ENCODE assay signal across 21 cellular contexts in genomic region chr3:111713833-111714232, GRCh38. TPM values are rescaled to one million over a fixed set of nuclear protein-coding genes. Genes with fewer than 3 reads are reported as not detected.
A peak's percentile ranks its signal among the peaks of the same experiment; 100 is the strongest.
DNase-seq lines count a peak whose midpoint lies in the region; ATAC-seq and TF ChIP-seq lines count a peak whose summit lies in the region.
"Had no signal": no experiment of that assay in that cellular context is flagged by ENCODE, and none has a peak within 500 bp of the region (broad histone marks: within the 10 kb centered on the region; RNA-seq: fewer than 3 reads in every experiment).

No MANE protein-coding gene starts in this region.

- TF ChIP-seq EP300 in esophagus muscularis mucosa (IDR thresholded peaks at IDR 0.05) = no peak

- TF ChIP-seq CTCF in esophagus muscularis mucosa (IDR thresholded peaks at IDR 0.05) = no peak
- TF ChIP-seq CTCF in WTC11 (IDR thresholded peaks at IDR 0.05) = no peak

- POLR2A ChIA-PET in WTC11 (lab: Charles Lee) = no interaction called here

- no peaks in the 10 kb centered on the region for H3K9me3 Mint-ChIP-seq in activated naive CD8-positive, alpha-beta T cell (ENCODE audit: low read depth)
- no peaks in the 10 kb centered on the region for H3K9me3 Mint-ChIP-seq in activated naive CD8-positive, alpha-beta T cell treated with anti-CD3 and anti-CD28 coated beads for 36 hours
- no peaks in the 10 kb centered on the region for H3K9me3 Mint-ChIP-seq in WTC11
- H3K9me3 Mint-ChIP-seq: CD14-positive monocyte; CD4-positive, alpha-beta T cell; CD8-positive, alpha-beta memory T cell; HFFc6 had no signal

- CTCF ChIA-PET in WTC11 (lab: Charles Lee) = interaction anchor here (1.1 to 1.4 kb wide), 3 partner anchors 16 to 206 kb away, joined by 3 to 9 read pairs (median 3); no protein-coding TSS in a partner anchor

- H3K36me3 Mint-ChIP-seq in activated naive CD8-positive, alpha-beta T cell = peaks cover 6% of the 10 kb centered on the region
- peaks cover 6% of the 10 kb centered on the region for H3K36me3 Mint-ChIP-seq in activated naive CD8-positive, alpha-beta T cell treated with anti-CD3 and anti-CD28 coated beads for 36 hours
- H3K36me3 Mint-ChIP-seq in T-helper 17 cell (ENCODE audit: low read depth) (no peaks in the 10 kb centered on the region), WTC11 (no peaks in the 10 kb centered on the region)
- H3K36me3 Mint-ChIP-seq: CD14-positive monocyte had no signal

- no peaks in the 10 kb centered on the region for H3K27me3 ChIP-seq in esophagus muscularis mucosa
- H3K27me3 ChIP-seq: BE2C; BLaER1 treated with 17β-estradiol and CSF1 and Interleukin-3, amounts not matched to agents 10 nM and 100 nM had no signal

- H3K4me1 Mint-ChIP-seq in activated naive CD8-positive, alpha-beta T cell (ENCODE audit: low read depth) = no peaks in the 10 kb centered on the region
- H3K4me1 Mint-ChIP-seq in activated naive CD8-positive, alpha-beta T cell treated with anti-CD3 and anti-CD28 coated beads for 36 hours = peaks cover 14% of the 10 kb centered on the region
- peaks cover 14% of the 10 kb centered on the region for H3K4me1 Mint-ChIP-seq in T-helper 17 cell
- H3K4me1 Mint-ChIP-seq in WTC11 = peaks cover 11% of the 10 kb centered on the region
- H3K4me1 Mint-ChIP-seq: CD14-positive monocyte had no signal

- intact Hi-C loops in esophagus muscularis mucosa (cut with DNase I) = loop anchor here (5.0 kb wide), 1 partner anchor 37 kb away; no protein-coding TSS in a partner anchor

- no peak overlapping the region for H3K27ac ChIP-seq in esophagus muscularis mucosa (replicated peaks in 1 of 4)
- H3K27ac ChIP-seq: A549 had no signal

- H3K4me3 Mint-ChIP-seq in activated naive CD8-positive, alpha-beta T cell = no peak overlapping the region
- H3K4me3 Mint-ChIP-seq in activated naive CD8-positive, alpha-beta T cell treated with anti-CD3 and anti-CD28 coated beads for 36 hours = no peak overlapping the region
- H3K4me3 Mint-ChIP-seq in T-helper 17 cell = no peak overlapping the region
- H3K4me3 Mint-ChIP-seq in WTC11 = no peak overlapping the region
- H3K4me3 Mint-ChIP-seq: CD14-positive monocyte; CD4-positive, alpha-beta T cell; CD8-positive, alpha-beta memory T cell; HFFc6 had no signal

- DNase-seq in activated naive CD8-positive, alpha-beta T cell treated with anti-CD3 and anti-CD28 coated beads for 36 hours = no peak
- no peak for DNase-seq in T-helper 17 cell
- peak; percentile 75 for DNase-seq in esophagus muscularis mucosa (ENCODE audit: extremely low spot score)
- DNase-seq in WTC11 (ENCODE audit: low spot score) = no peak
- DNase-seq in erythroblast (lab: John Stamatoyannopoulos, UW) = no peak
- DNase-seq: 8988T; AML-193; BE2C; CD4-positive, alpha-beta T cell; CD8-positive, alpha-beta memory T cell; DMS 273 treated with DMSO at 0.1 percent for 48 hours; DMS79; GDM1; GOT3 had no signal

- H3K4me3 ChIP-seq in esophagus muscularis mucosa = no peak overlapping the region
- H3K4me3 ChIP-seq: A549; BLaER1 treated with 17β-estradiol and CSF1 and Interleukin-3, amounts not matched to agents 10 nM and 100 nM; GM12878; HAP-1 had no signal

- peaks cover 3 to 25% (median 19%) of the 10 kb centered on the region in 4 donors for H3K4me1 ChIP-seq in esophagus muscularis mucosa
- H3K4me1 ChIP-seq: HAP-1 had no signal

- H3K36me3 ChIP-seq in esophagus muscularis mucosa = no peaks in the 10 kb centered on the region
- H3K36me3 ChIP-seq: BE2C, HAP-1 had no signal

- WGBS in esophagus muscularis mucosa = 98% methylated on average over 8 of the region's 8 CpGs

- no peak for ATAC-seq in T-helper 17 cell
- no peak for ATAC-seq in WTC11
- ATAC-seq: GM12878 had no signal

- H3K27me3 Mint-ChIP-seq in activated naive CD8-positive, alpha-beta T cell = no peaks in the 10 kb centered on the region
- no peaks in the 10 kb centered on the region for H3K27me3 Mint-ChIP-seq in activated naive CD8-positive, alpha-beta T cell treated with anti-CD3 and anti-CD28 coated beads for 36 hours
- H3K27me3 Mint-ChIP-seq in T-helper 17 cell = no peaks in the 10 kb centered on the region
- H3K27me3 Mint-ChIP-seq in WTC11 (ENCODE audit: low read depth) = no peaks in the 10 kb centered on the region
- H3K27me3 Mint-ChIP-seq: CD4-positive, alpha-beta T cell; CD8-positive, alpha-beta memory T cell had no signal

- no peaks in the 10 kb centered on the region for H3K9me3 ChIP-seq in T-helper 17 cell (ENCODE audit: control insufficient read depth, low read length, poor library complexity, severe bottlenecking)
- no peaks in the 10 kb centered on the region for H3K9me3 ChIP-seq in esophagus muscularis mucosa
- H3K9me3 ChIP-seq: A549; BE2C; BLaER1 treated with 17β-estradiol and CSF1 and Interleukin-3, amounts not matched to agents 10 nM and 100 nM; HAP-1 had no signal

- TF ChIP-seq POLR2A in esophagus muscularis mucosa (IDR thresholded peaks at IDR 0.05; ENCODE audit: low read depth) (no peak), erythroblast (IDR thresholded peaks at IDR 0.05; ENCODE audit: low read length) (no peak)

- peak overlapping the region; percentile 54 for H3K27ac Mint-ChIP-seq in activated naive CD8-positive, alpha-beta T cell
- no peak overlapping the region for H3K27ac Mint-ChIP-seq in activated naive CD8-positive, alpha-beta T cell treated with anti-CD3 and anti-CD28 coated beads for 36 hours
- H3K27ac Mint-ChIP-seq in T-helper 17 cell (peak overlapping the region; percentile 45), WTC11 (no peak overlapping the region)
- H3K27ac Mint-ChIP-seq: CD14-positive monocyte; CD4-positive, alpha-beta T cell; HFFc6 had no signal

TF ChIP-seq in WTC11, 78 proteins besides CTCF, POLR2A, EP300 and RAD21:
- TF ChIP-seq ZNF219 (CRISPR knock-in tag; IDR thresholded peaks at IDR 0.05; ENCODE audit: borderline replicate concordance) (no peak), GTF2I (CRISPR knock-in tag; conservative IDR thresholded peaks at IDR 0.05) (no peak), TCF7 (CRISPR knock-in tag; IDR thresholded peaks at IDR 0.05; ENCODE audit: low read depth) (no peak), NFE2L1 (CRISPR knock-in tag; IDR thresholded peaks at IDR 0.05) (no peak)
- TF ChIP-seq, protein P1, sequence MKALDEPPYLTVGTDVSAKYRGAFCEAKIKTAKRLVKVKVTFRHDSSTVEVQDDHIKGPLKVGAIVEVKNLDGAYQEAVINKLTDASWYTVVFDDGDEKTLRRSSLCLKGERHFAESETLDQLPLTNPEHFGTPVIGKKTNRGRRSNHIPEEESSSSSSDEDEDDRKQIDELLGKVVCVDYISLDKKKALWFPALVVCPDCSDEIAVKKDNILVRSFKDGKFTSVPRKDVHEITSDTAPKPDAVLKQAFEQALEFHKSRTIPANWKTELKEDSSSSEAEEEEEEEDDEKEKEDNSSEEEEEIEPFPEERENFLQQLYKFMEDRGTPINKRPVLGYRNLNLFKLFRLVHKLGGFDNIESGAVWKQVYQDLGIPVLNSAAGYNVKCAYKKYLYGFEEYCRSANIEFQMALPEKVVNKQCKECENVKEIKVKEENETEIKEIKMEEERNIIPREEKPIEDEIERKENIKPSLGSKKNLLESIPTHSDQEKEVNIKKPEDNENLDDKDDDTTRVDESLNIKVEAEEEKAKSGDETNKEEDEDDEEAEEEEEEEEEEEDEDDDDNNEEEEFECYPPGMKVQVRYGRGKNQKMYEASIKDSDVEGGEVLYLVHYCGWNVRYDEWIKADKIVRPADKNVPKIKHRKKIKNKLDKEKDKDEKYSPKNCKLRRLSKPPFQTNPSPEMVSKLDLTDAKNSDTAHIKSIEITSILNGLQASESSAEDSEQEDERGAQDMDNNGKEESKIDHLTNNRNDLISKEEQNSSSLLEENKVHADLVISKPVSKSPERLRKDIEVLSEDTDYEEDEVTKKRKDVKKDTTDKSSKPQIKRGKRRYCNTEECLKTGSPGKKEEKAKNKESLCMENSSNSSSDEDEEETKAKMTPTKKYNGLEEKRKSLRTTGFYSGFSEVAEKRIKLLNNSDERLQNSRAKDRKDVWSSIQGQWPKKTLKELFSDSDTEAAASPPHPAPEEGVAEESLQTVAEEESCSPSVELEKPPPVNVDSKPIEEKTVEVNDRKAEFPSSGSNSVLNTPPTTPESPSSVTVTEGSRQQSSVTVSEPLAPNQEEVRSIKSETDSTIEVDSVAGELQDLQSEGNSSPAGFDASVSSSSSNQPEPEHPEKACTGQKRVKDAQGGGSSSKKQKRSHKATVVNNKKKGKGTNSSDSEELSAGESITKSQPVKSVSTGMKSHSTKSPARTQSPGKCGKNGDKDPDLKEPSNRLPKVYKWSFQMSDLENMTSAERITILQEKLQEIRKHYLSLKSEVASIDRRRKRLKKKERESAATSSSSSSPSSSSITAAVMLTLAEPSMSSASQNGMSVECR (CRISPR knock-in tag; IDR thresholded peaks at IDR 0.05; ENCODE audit: borderline replicate concordance) = no peak
TF ChIP-seq in WTC11: peak in this region for 0.

RNA-seq across cellular contexts. Expression of gene PLCXD2, which starts 39.4 kb away (rescaled TPM):
- 1 to 10 TPM; 8.1 to 8.5 TPM for total RNA-seq in activated naive CD8-positive, alpha-beta T cell treated with anti-CD3 and anti-CD28 coated beads for 36 hours
- total RNA-seq in T-helper 17 cell (10 to 100 TPM; 11.0 to 19.5 TPM), esophagus muscularis mucosa (1 to 10 TPM in 1 of 4 donors, under 1 TPM in 3; 0.33 to 1.0 (median 0.52) TPM), WTC11 (2021) (1.8 to 2.4 TPM (median 2.3 TPM) in 3 replicates)

Comparison
In these comparisons a context has a peak if more than half of its experiments do, and no peak if none do; other contexts are left out.
1. H3K27ac Mint-ChIP-seq: peak in activated naive CD8-positive, alpha-beta T cell (single experiment) and T-helper 17 cell (single experiment); none in activated naive CD8-positive, alpha-beta T cell treated with anti-CD3 and anti-CD28 coated beads for 36 hours (single experiment) and WTC11 (single experiment).